In the genomic region with DNA sequence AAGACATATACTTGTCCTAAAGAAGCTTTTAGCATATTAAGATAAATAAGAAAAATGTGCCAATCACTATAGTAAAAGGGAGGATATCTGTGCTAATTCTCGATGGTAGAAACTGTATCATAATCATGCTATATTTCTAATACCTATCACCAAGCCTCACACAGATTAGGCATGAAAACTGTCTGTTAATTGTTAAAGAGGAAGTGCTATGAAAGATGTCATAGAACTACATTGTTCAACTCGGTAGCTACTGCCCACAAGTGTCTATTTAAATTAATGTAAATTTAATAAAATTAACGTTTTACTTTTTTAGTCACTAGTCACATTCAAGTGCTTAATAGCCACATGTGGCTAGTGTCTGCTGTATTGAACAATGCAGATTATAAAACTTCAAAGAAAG, we compare ENCODE assay signal across 17 cellular contexts.
"Had no signal": no experiment of that assay in that cellular context is flagged by ENCODE, and none has a peak within 500 bp of the region (broad histone marks: within the 10 kb centered on the region; RNA-seq: fewer than 3 reads in every experiment).

No MANE protein-coding gene starts in this region.

- DNase-seq: effector CD8-positive, alpha-beta T cell; endodermal cell; foreskin keratinocyte; heart left ventricle; kidney; natural killer cell; occipital lobe; ovary; posterior cingulate gyrus; psoas muscle; right cardiac atrium; sigmoid colon; stimulated activated CD4-positive, alpha-beta T cell treated with anti-CD3 and anti-CD28 coated beads, Interleukin-2, amount 100 ng/mL, for 24 hours; stimulated activated CD4-positive, alpha-beta T cell treated with anti-CD3 and anti-CD28 coated beads, Interleukin-4, amount 100 ng/mL, for 24 hours; stimulated activated naive CD4-positive, alpha-beta T cell treated with Interleukin-2 at 50 U/mL for 16 hours; stomach; thyroid gland had no signal
